In the genomic region with DNA sequence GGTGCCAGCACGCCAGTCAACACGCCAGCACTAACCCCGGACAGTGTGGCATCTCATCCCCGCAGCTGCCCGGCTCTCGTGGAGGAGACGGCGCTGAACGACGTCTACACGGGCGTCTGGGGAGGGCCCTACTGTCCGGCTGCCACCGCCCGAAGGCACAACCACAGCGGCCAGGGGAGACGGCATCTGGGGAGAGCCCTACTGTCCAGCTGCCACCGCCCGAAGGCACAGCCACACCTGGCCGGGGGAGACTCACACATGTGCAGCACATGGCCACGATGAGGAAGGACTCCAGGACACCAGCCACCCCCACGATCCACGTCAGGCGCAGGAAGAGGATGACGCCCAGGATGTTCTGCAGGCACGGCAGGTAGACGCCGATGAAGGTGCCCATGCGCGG, we compare ENCODE assay signal across 25 cellular contexts. TPM values are rescaled to one million over a fixed set of nuclear protein-coding genes. Genes with fewer than 3 reads are reported as not detected.
A peak's percentile ranks its signal among the peaks of the same experiment; 100 is the strongest.
DNase-seq lines count a peak whose midpoint lies in the region; ATAC-seq, FAIRE-seq and TF ChIP-seq lines count a peak whose summit lies in the region.
"Had no signal": no experiment of that assay in that cellular context is flagged by ENCODE, and none has a peak within 500 bp of the region (broad histone marks: within the 10 kb centered on the region; RNA-seq: fewer than 3 reads in every experiment).

No MANE protein-coding gene starts in this region.

- TF ChIP-seq CTCF in HepG2 (CRISPR knock-in tag; IDR thresholded peaks at IDR 0.05) (no peak), right lobe of liver (IDR thresholded peaks at IDR 0.05) (no peak), endothelial cell (IDR thresholded peaks at IDR 0.05; ENCODE audit: unreplicated experiment) (no peak)

- no peak overlapping the region for H2BK5ac ChIP-seq in mesenchymal stem cell (ENCODE audit: low read depth, low read length, poor library complexity, severe bottlenecking)

- CTCF ChIA-PET in HepG2 (lab: Yijun Ruan, JAX; ENCODE audit: low intra/inter-chr PET ratio, low total read pairs), result no interaction called here

- H3K27ac ChIP-seq in HepG2 (ENCODE audit: extremely low read length, insufficient read depth, low read length) (no peak overlapping the region), right lobe of liver (peak overlapping the region in 1 of 3 donors; percentile 67), mesenchymal stem cell (ENCODE audit: low read length, poor library complexity, severe bottlenecking) (no peak overlapping the region)
- H3K27ac ChIP-seq: BLaER1 treated with 17β-estradiol and CSF1 and Interleukin-3, amounts not matched to agents 10 nM and 100 nM had no signal

- ATAC-seq in HepG2, result no peak
- ATAC-seq in right lobe of liver, result no peak
- ATAC-seq: GM23338 had no signal

- H3K27ac Mint-ChIP-seq in endothelial cell (ENCODE audit: unreplicated experiment), result peak overlapping the region; percentile 18
- H3K27ac Mint-ChIP-seq: CD4-positive, alpha-beta T cell; CD8-positive, alpha-beta memory T cell; HFFc6 had no signal

- no peak for FAIRE-seq in HepG2 (lab: Jason Lieb, UNC)
- FAIRE-seq: A204.1, D721Med, GM12891, GM18507, H54 had no signal

- H3K4ac ChIP-seq in mesenchymal stem cell (ENCODE audit: low read depth in 1 of 2, low read length in 2 of 2), result no peak overlapping the region

- no peaks in the 10 kb centered on the region for H3K79me2 ChIP-seq in HepG2 (ENCODE audit: insufficient read depth, low read length)

- no peaks in the 10 kb centered on the region for H3K4me1 ChIP-seq in HepG2 (ENCODE audit: insufficient read depth, low read length)
- peaks cover 0 to 33% (median 16%) of the 10 kb centered on the region in 4 donors for H3K4me1 ChIP-seq in right lobe of liver
- peaks cover 4% of the 10 kb centered on the region for H3K4me1 ChIP-seq in mesenchymal stem cell (ENCODE audit: control insufficient read depth, insufficient read depth, low read depth, low read length)
- H3K4me1 ChIP-seq: BE2C, HAP-1 had no signal

- H2BK12ac ChIP-seq in mesenchymal stem cell (ENCODE audit: low read length in 2 of 2), result no peak overlapping the region

- no peak overlapping the region for H3K9ac ChIP-seq in HepG2 (ENCODE audit: insufficient read depth, low read depth, low read length)
- no peak overlapping the region for H3K9ac ChIP-seq in mesenchymal stem cell (ENCODE audit: low read length)
- H3K9ac ChIP-seq: BLaER1 treated with 17β-estradiol and CSF1 and Interleukin-3, amounts not matched to agents 10 nM and 100 nM had no signal

- peaks cover 5% of the 10 kb centered on the region for H3K27me3 Mint-ChIP-seq in endothelial cell (ENCODE audit: unreplicated experiment)
- H3K27me3 Mint-ChIP-seq: CD4-positive, alpha-beta T cell; CD8-positive, alpha-beta memory T cell had no signal

- no TSS peak for BruUV-seq in HepG2 (replicated peaks; lab: Mats Ljungman, UMichigan)

- DNase-seq in HepG2 (ENCODE audit: low spot score) (no peak), right lobe of liver (no peak), endothelial cell (ENCODE audit: low spot score) (no peak), mesenchymal stem cell (no peak), AG08396 (ENCODE audit: low spot score) (no peak), kidney glomerular epithelial cell (lab: John Stamatoyannopoulos, UW) (no peak), A172 (ENCODE audit: low spot score) (no peak)
- DNase-seq: AML-193; BE2C; CD4-positive, alpha-beta T cell; CD8-positive, alpha-beta memory T cell; DMS 273 treated with DMSO at 0.1 percent for 48 hours; DMS53; DMS79 treated with DMSO at 0.1 percent for 48 hours; GF-D8; HFFc6 had no signal

- H4K8ac ChIP-seq in mesenchymal stem cell (ENCODE audit: low read length), result peak overlapping the region; percentile 13

- no peak overlapping the region for H2BK120ac ChIP-seq in mesenchymal stem cell (ENCODE audit: low read depth, low read length)

- intact Hi-C loops in HepG2 (cut with micrococcal nuclease; ENCODE audit: unreplicated experiment) (no loop called here), right lobe of liver (cut with DNase I) (no loop called here)

- no peak overlapping the region for H2AK5ac ChIP-seq in mesenchymal stem cell (ENCODE audit: low read length, severe bottlenecking)

- no peak overlapping the region for H2AFZ ChIP-seq in HepG2 (ENCODE audit: low read length)
- H2AFZ ChIP-seq in mesenchymal stem cell (ENCODE audit: low read depth, low read length), result no peak overlapping the region
- H2AFZ ChIP-seq: GM23338 had no signal

- peaks cover 3% of the 10 kb centered on the region for H3K4me1 Mint-ChIP-seq in endothelial cell (ENCODE audit: unreplicated experiment)
- H3K4me1 Mint-ChIP-seq: CD14-positive monocyte, GM23338 had no signal

- TF ChIP-seq RAD21 in HepG2 (CRISPR knock-in tag; IDR thresholded peaks at IDR 0.05), result no peak

- H3K4me3 ChIP-seq in HepG2 (replicated peaks in 1 of 3; ENCODE audit: insufficient read depth in 1 of 3, low read depth in 2 of 3, low read length in 3 of 3), result no peak overlapping the region
- no peak overlapping the region for H3K4me3 ChIP-seq in right lobe of liver
- no peak overlapping the region for H3K4me3 ChIP-seq in mesenchymal stem cell (ENCODE audit: insufficient read depth in 1 of 2, low read depth in 1 of 2, low read length in 2 of 2)
- H3K4me3 ChIP-seq: BLaER1 treated with 17β-estradiol and CSF1 and Interleukin-3, amounts not matched to agents 10 nM and 100 nM; GM23338; HAP-1 had no signal

- no peak overlapping the region for H3K18ac ChIP-seq in mesenchymal stem cell (ENCODE audit: low read depth in 1 of 2, low read length in 2 of 2)

- H3K23ac ChIP-seq in mesenchymal stem cell (ENCODE audit: low read length in 2 of 2), result no peak overlapping the region

- no peak for TF ChIP-seq POLR2A in HepG2 (IDR thresholded peaks at IDR 0.05; ENCODE audit: insufficient read depth in 1 of 2, low read depth in 2 of 2, low read length in 2 of 2)
- no peak for TF ChIP-seq POLR2A in right lobe of liver (IDR thresholded peaks at IDR 0.05)

- in situ Hi-C loops in HepG2 (cut with HindIII; ENCODE audit: extremely low pct_ligation_motif_present, low pct_unique_long_range_greater_than_20kb), result no loop called here

- no peak overlapping the region for H3K14ac ChIP-seq in mesenchymal stem cell (ENCODE audit: low read length in 2 of 2)

- no peaks in the 10 kb centered on the region for H3K79me1 ChIP-seq in mesenchymal stem cell (replicated peaks; ENCODE audit: low read length, poor library complexity, severe bottlenecking)

- no peaks in the 10 kb centered on the region for H3K27me3 ChIP-seq in HepG2 (ENCODE audit: control insufficient read depth in 1 of 2, insufficient read depth in 2 of 2, low read length in 2 of 2)
- H3K27me3 ChIP-seq in right lobe of liver, result no peaks in the 10 kb centered on the region
- no peaks in the 10 kb centered on the region for H3K27me3 ChIP-seq in mesenchymal stem cell (ENCODE audit: control insufficient read depth in 1 of 2, insufficient read depth in 1 of 2, low read length in 2 of 2)
- H3K27me3 ChIP-seq: BE2C; BLaER1 treated with 17β-estradiol and CSF1 and Interleukin-3, amounts not matched to agents 10 nM and 100 nM had no signal

- TF ChIP-seq EP300 in HepG2 (IDR thresholded peaks at IDR 0.05; ENCODE audit: low read depth in 2 of 2, low read length in 2 of 2) (no peak), HepG2 (CRISPR knock-in tag; IDR thresholded peaks at IDR 0.05; ENCODE audit: borderline replicate concordance) (no peak)

- POLR2A ChIA-PET in HepG2 (lab: Yijun Ruan, JAX), result no interaction called here

- H3K4me3 Mint-ChIP-seq in endothelial cell (ENCODE audit: unreplicated experiment), result no peak overlapping the region
- H3K4me3 Mint-ChIP-seq: CD14-positive monocyte; CD4-positive, alpha-beta T cell; GM23338; HFFc6 had no signal

- no peaks in the 10 kb centered on the region for H3K9me3 ChIP-seq in HepG2 (ENCODE audit: low read length)
- H3K9me3 ChIP-seq in right lobe of liver, result no peaks in the 10 kb centered on the region
- no peaks in the 10 kb centered on the region for H3K9me3 ChIP-seq in mesenchymal stem cell (ENCODE audit: control insufficient read depth, low read length)
- H3K9me3 ChIP-seq: BE2C; BLaER1 treated with 17β-estradiol and CSF1 and Interleukin-3, amounts not matched to agents 10 nM and 100 nM; HAP-1 had no signal

- no peak overlapping the region for H4K91ac ChIP-seq in mesenchymal stem cell (ENCODE audit: low read length)

- H2BK15ac ChIP-seq in mesenchymal stem cell (ENCODE audit: low read depth, poor library complexity, severe bottlenecking), result no peak overlapping the region

- peaks cover 4% of the 10 kb centered on the region for H3K36me3 Mint-ChIP-seq in endothelial cell (ENCODE audit: low read depth, unreplicated experiment)

- H3K9me3 Mint-ChIP-seq in endothelial cell (ENCODE audit: unreplicated experiment), result no peaks in the 10 kb centered on the region
- H3K9me3 Mint-ChIP-seq: CD14-positive monocyte; CD4-positive, alpha-beta T cell; CD8-positive, alpha-beta memory T cell; GM23338 had no signal

- WGBS in HepG2 (ENCODE audit: low lambda C conversion rate), result 94% methylated on average over 25 of the region's 30 CpGs
- no CpG with 5 or more reads among the region's 30 CpGs for WGBS in right lobe of liver (ENCODE audit: insufficient coverage, low coverage, low lambda C conversion rate, missing lambda C conversion rate)
- WGBS in mesenchymal stem cell, result 97% methylated on average over 30 of the region's 30 CpGs

- H3K4me2 ChIP-seq in HepG2 (ENCODE audit: low read depth, low read length), result no peak overlapping the region
- H3K4me2 ChIP-seq in mesenchymal stem cell (ENCODE audit: low read length, poor library complexity, severe bottlenecking), result no peak overlapping the region
- H3K4me2 ChIP-seq: BLaER1 treated with 17β-estradiol and CSF1 and Interleukin-3, amounts not matched to agents 10 nM and 100 nM; GM23338 had no signal

- no peaks in the 10 kb centered on the region for H4K20me1 ChIP-seq in HepG2 (ENCODE audit: insufficient read depth, low read length)

- H3K36me3 ChIP-seq in HepG2 (replicated peaks in 1 of 2; ENCODE audit: control insufficient read depth in 1 of 2, insufficient read depth in 2 of 2, low read length in 2 of 2), result peaks cover 35 to 83% of the 10 kb centered on the region in 2 experiments
- peaks cover 0 to 78% (median 28%) of the 10 kb centered on the region in 4 donors for H3K36me3 ChIP-seq in right lobe of liver
- peaks cover 15 to 16% of the 10 kb centered on the region in 2 experiments for H3K36me3 ChIP-seq in mesenchymal stem cell (ENCODE audit: control insufficient read depth in 1 of 2, insufficient read depth in 2 of 2, low read depth in 1 of 2, low read length in 2 of 2)
- H3K36me3 ChIP-seq: BE2C, HAP-1 had no signal

RNA-seq across cellular contexts. Expression of gene SLC12A7, which starts 23.1 kb away (rescaled TPM):
- total RNA-seq in HepG2 (2016; rRNA removed; fragmentation: Illumina TruSeq; extraction: Trizol), result 7.4 and 14.0 TPM in 2 replicates
- 9.5 and 12.5 TPM in 2 replicates for total RNA-seq in HepG2 (2016; cell fraction: cytosol; rRNA removed; fragmentation: Illumina TruSeq; extraction: Trizol; ENCODE audit: low read depth)
- total RNA-seq in HepG2 (2016; cell fraction: insoluble cytoplasmic fraction; rRNA removed; fragmentation: Illumina TruSeq; extraction: Trizol), result 5.2 and 15.7 TPM in 2 replicates
- 6.9 and 7.7 TPM in 2 replicates for total RNA-seq in HepG2 (2016; cell fraction: membrane; rRNA removed; fragmentation: Illumina TruSeq; extraction: Trizol)
- 21.8 and 25.8 TPM in 2 replicates for total RNA-seq in HepG2 (2016; cell fraction: nucleus; rRNA removed; fragmentation: Illumina TruSeq; extraction: Trizol)
- polyA plus RNA-seq in HepG2 (2011; rRNA removed), result 18.5 and 25.6 TPM in 2 replicates
- 11.8 and 15.1 TPM in 2 replicates for polyA plus RNA-seq in HepG2 (2011; cell fraction: cytosol; rRNA removed)
- 164 and 213 TPM in 2 replicates for polyA plus RNA-seq in HepG2 (2011; cell fraction: nucleus; rRNA removed)
- polyA plus RNA-seq in HepG2 (2012), result 28.2 and 30.9 TPM in 2 replicates
- 1.4 and 1.6 TPM in 2 replicates for polyA plus RNA-seq in HepG2 (2016; cell fraction: cytosol; fragmentation: Illumina TruSeq; extraction: Trizol; ENCODE audit: low read depth)
- polyA plus RNA-seq in HepG2 (2016; cell fraction: insoluble cytoplasmic fraction; fragmentation: Illumina TruSeq; extraction: Trizol; ENCODE audit: low read depth), result 6.3 and 7.6 TPM in 2 replicates
- polyA plus RNA-seq in HepG2 (2016; cell fraction: membrane; fragmentation: Illumina TruSeq; extraction: Trizol; ENCODE audit: low read depth), result 3.2 and 3.7 TPM in 2 replicates
- polyA plus RNA-seq in HepG2 (2016; cell fraction: nucleus; fragmentation: Illumina TruSeq; extraction: Trizol; ENCODE audit: insufficient read depth, low read depth), result 88.5 and 93.5 TPM in 2 replicates
- polyA minus RNA-seq in HepG2 (2011; rRNA and poly(A)+ RNA removed; ENCODE audit: low replicate concordance), result 6.3 and 47.1 TPM in 2 replicates
- 14.7 and 16.2 TPM in 2 replicates for polyA minus RNA-seq in HepG2 (2011; cell fraction: cytosol; rRNA and poly(A)+ RNA removed)
- 40.3 and 44.4 TPM in 2 replicates for polyA minus RNA-seq in HepG2 (2011; cell fraction: nucleus; rRNA and poly(A)+ RNA removed)
- 10 to 100 TPM; 38.9 to 65.2 (median 53.3) TPM for total RNA-seq in right lobe of liver
- 24.5 TPM for total RNA-seq in endothelial cell (ENCODE audit: unreplicated experiment)
- polyA plus RNA-seq in mesenchymal stem cell (2013, experiment 1 of 2), result 23.4 TPM
- 22.9 TPM for polyA plus RNA-seq in mesenchymal stem cell (2013, experiment 2 of 2)
- 8.5 and 10.2 TPM in 2 replicates for total RNA-seq in A172 (2014; rRNA removed; shearing (Covaris generic))
